ENCODE assay signal across 1 cellular context in genomic region chr12:5944688-5945070, GRCh38.
TF ChIP-seq lines count a peak whose summit lies in the region.

No MANE protein-coding gene starts in this region.

TF ChIP-seq in IMR-90, 13 proteins besides CTCF, POLR2A, EP300 and RAD21 (continued from another document):
- TF ChIP-seq USF2 (IDR thresholded peaks at IDR 0.05; ENCODE audit: low read depth, low read length): no peak
- TF ChIP-seq SMC3 (IDR thresholded peaks at IDR 0.05; ENCODE audit: low read depth, low read length): no peak
- no peak for TF ChIP-seq NFE2L2 (IDR thresholded peaks at IDR 0.05; ENCODE audit: low read depth, low read length)
- no peak for TF ChIP-seq CHD1 (IDR thresholded peaks at IDR 0.05; ENCODE audit: low read depth, low read length)
- no peak for TF ChIP-seq ELK1 (IDR thresholded peaks at IDR 0.05; ENCODE audit: borderline replicate concordance, low read depth, low read length)
- no peak for TF ChIP-seq FOS (IDR thresholded peaks at IDR 0.05; ENCODE audit: low read depth, low read length)
- no peak for TF ChIP-seq CEBPB (IDR thresholded peaks at IDR 0.05; ENCODE audit: low read depth, low read length)
- no peak for TF ChIP-seq RFX5 (IDR thresholded peaks at IDR 0.05; ENCODE audit: low read depth, low read length)
TF ChIP-seq in IMR-90: peak in this region for 0.
